ENCODE assay signal across 8 cellular contexts in genomic region chr12:57085999-57086950, GRCh38. TPM values are rescaled to one million over a fixed set of nuclear protein-coding genes. Genes with fewer than 3 reads are reported as not detected.
A peak's percentile ranks its signal among the peaks of the same experiment; 100 is the strongest.
DNase-seq lines count a peak whose midpoint lies in the region; ATAC-seq and TF ChIP-seq lines count a peak whose summit lies in the region.

No MANE protein-coding gene starts in this region.

- H3K4me3 Mint-ChIP-seq in activated naive CD8-positive, alpha-beta T cell treated with anti-CD3 and anti-CD28 coated beads, Interleukin-2, amount 10 ng/mL, durations not matched to agents 7 days and 5 days, result peak overlapping the region; percentile 81

- POLR2A ChIA-PET in activated naive CD8-positive, alpha-beta T cell treated with anti-CD3 and anti-CD28 coated beads, Interleukin-2, amount 10 ng/mL, durations not matched to agents 7 days and 5 days (lab: Charles Lee), result interaction anchor here (8.8 to 16.0 kb wide), 2 partner anchors 11 to 24 kb away, joined by 166 to 225 read pairs; partner anchors contain the start of genes NEMP1 and STAT6

- H3K27ac Mint-ChIP-seq in activated naive CD8-positive, alpha-beta T cell treated with anti-CD3 and anti-CD28 coated beads, Interleukin-2, amount 10 ng/mL, durations not matched to agents 7 days and 5 days, result peak overlapping the region; percentile 94

- 2% methylated on average over 24 of the region's 24 CpGs for WGBS in prostate gland

- DNase-seq in AG09319 (ENCODE audit: extremely low read depth, low read depth) (no peak), left ventricle myocardium inferior (peak; percentile 74), prostate gland (ENCODE audit: low spot score) (peak; percentile 61), middle frontal gyrus (ENCODE audit: extremely low spot score, low spot score) (no peak)
- peak; percentile 57 for DNase-seq in activated naive CD8-positive, alpha-beta T cell treated with anti-CD3 and anti-CD28 coated beads, Interleukin-2, amount 10 ng/mL, durations not matched to agents 7 days and 5 days

- H3K4me1 Mint-ChIP-seq in activated naive CD8-positive, alpha-beta T cell treated with anti-CD3 and anti-CD28 coated beads, Interleukin-2, amount 10 ng/mL, durations not matched to agents 7 days and 5 days, result peaks cover 36% of the 10 kb centered on the region

- no peaks in the 10 kb centered on the region for H3K9me3 ChIP-seq in left ventricle myocardium inferior (replicated peaks)
- no peaks in the 10 kb centered on the region for H3K9me3 ChIP-seq in prostate gland

- no peaks in the 10 kb centered on the region for H3K27me3 Mint-ChIP-seq in activated naive CD8-positive, alpha-beta T cell treated with anti-CD3 and anti-CD28 coated beads, Interleukin-2, amount 10 ng/mL, durations not matched to agents 7 days and 5 days

- TF ChIP-seq CTCF in AG09319 (IDR thresholded peaks at IDR 0.05; ENCODE audit: low read depth, low read length) (peak; percentile 49), left ventricle myocardium inferior (IDR thresholded peaks at IDR 0.05; ENCODE audit: borderline replicate concordance) (peak; percentile 45), prostate gland (IDR thresholded peaks at IDR 0.05) (peak in 2 of 4 experiments; percentile 10 to 25)

- ATAC-seq in activated naive CD8-positive, alpha-beta T cell treated with anti-CD3 and anti-CD28 coated beads, Interleukin-2, amount 10 ng/mL, durations not matched to agents 7 days and 5 days (ENCODE audit: low read depth), result no peak
- ATAC-seq in GM19397 (IDR thresholded peaks at IDR 0.05; ENCODE audit: unreplicated experiment), result no peak

- peaks cover 5% of the 10 kb centered on the region for H3K36me3 ChIP-seq in left ventricle myocardium inferior
- no peaks in the 10 kb centered on the region for H3K36me3 ChIP-seq in prostate gland

- H3K27me3 ChIP-seq in left ventricle myocardium inferior (ENCODE audit: low read depth) (no peaks in the 10 kb centered on the region), prostate gland (replicated peaks; ENCODE audit: insufficient read depth) (no peaks in the 10 kb centered on the region)

- H3K27ac ChIP-seq in left ventricle myocardium inferior (replicated peaks) (peak overlapping the region; percentile 100), prostate gland (peak overlapping the region; percentile 99)

- H3K4me1 ChIP-seq in left ventricle myocardium inferior, result peaks cover 51% of the 10 kb centered on the region
- peaks cover 14% of the 10 kb centered on the region for H3K4me1 ChIP-seq in prostate gland (replicated peaks)

- H3K4me3 ChIP-seq in left ventricle myocardium inferior (peak overlapping the region; percentile 95), prostate gland (peak overlapping the region; percentile 82 to 91)

- H3K36me3 Mint-ChIP-seq in activated naive CD8-positive, alpha-beta T cell treated with anti-CD3 and anti-CD28 coated beads, Interleukin-2, amount 10 ng/mL, durations not matched to agents 7 days and 5 days, result peaks cover 4% of the 10 kb centered on the region

- intact Hi-C loops in left ventricle myocardium inferior (cut with micrococcal nuclease) (no loop called here), prostate gland (cut with DNase I) (loop anchor here (10.0 kb wide), 1 partner anchor 451 kb away; the partner anchor contains the start of gene BAZ2A)

- peak; percentile 31 for TF ChIP-seq POLR2A in GM19193 (IDR thresholded peaks at IDR 0.05; ENCODE audit: extremely low read depth, insufficient read depth, insufficient read length)
- TF ChIP-seq POLR2A in prostate gland (IDR thresholded peaks at IDR 0.05), result peak; percentile 35

- H3K9me3 Mint-ChIP-seq in activated naive CD8-positive, alpha-beta T cell treated with anti-CD3 and anti-CD28 coated beads, Interleukin-2, amount 10 ng/mL, durations not matched to agents 7 days and 5 days, result no peaks in the 10 kb centered on the region

TF ChIP-seq in PFSK-1, 5 proteins besides CTCF, POLR2A, EP300 and RAD21:
- TF ChIP-seq TAF1 (IDR thresholded peaks at IDR 0.05; ENCODE audit: borderline replicate concordance, insufficient read depth, low read length), result peak; percentile 11; the same call in 1 of the 2 replicates
- peak in 1 of 2 experiments; percentile 32; a peak in 1 of 4 replicates for TF ChIP-seq REST (IDR thresholded peaks at IDR 0.05; ENCODE audit: insufficient read depth in 1 of 2, low read depth in 2 of 2, low read length in 2 of 2)
- TF ChIP-seq FOXP2 (optimal IDR thresholded peaks at IDR 0.05; ENCODE audit: borderline replicate concordance, extremely low read depth, extremely low read length, insufficient read depth), result no peak
- TF ChIP-seq SIN3A (IDR thresholded peaks at IDR 0.05; ENCODE audit: borderline replicate concordance, insufficient read depth, low read length), result 0 out of 2 replicates have a peak, but pooled peaks have one; percentile 24
- no peak; the same call in 1 of the 2 replicates for TF ChIP-seq POLR2AphosphoS5 (IDR thresholded peaks at IDR 0.05; ENCODE audit: low read depth, low read length)

RNA-seq across cellular contexts. Expression of gene NAB2, which starts 2.6 kb away (rescaled TPM):
- 67.3 TPM for polyA plus RNA-seq in PFSK-1 (2012; ENCODE audit: insufficient read length, low read depth)
- total RNA-seq in activated naive CD8-positive, alpha-beta T cell treated with anti-CD3 and anti-CD28 coated beads, Interleukin-2, amount 10 ng/mL, durations not matched to agents 7 days and 5 days, result 10 to 100 TPM; 13.1 to 16.1 TPM
- total RNA-seq in left ventricle myocardium inferior (10.1 TPM), prostate gland (10 to 100 TPM; 19.0 to 65.5 TPM)

RNA-seq across cellular contexts. Expression of gene NEMP1, which starts 7.7 kb away (rescaled TPM):
- 8.2 TPM for polyA plus RNA-seq in PFSK-1 (2012; ENCODE audit: insufficient read length, low read depth)
- total RNA-seq in activated naive CD8-positive, alpha-beta T cell treated with anti-CD3 and anti-CD28 coated beads, Interleukin-2, amount 10 ng/mL, durations not matched to agents 7 days and 5 days, result 10 to 100 TPM; 52.9 to 59.6 TPM
- total RNA-seq in left ventricle myocardium inferior, result 3.3 TPM
- total RNA-seq in prostate gland, result 10 to 100 TPM; 10.8 to 13.0 TPM

RNA-seq across cellular contexts. Expression of gene STAT6, which starts 24.9 kb away (rescaled TPM):
- 76.4 TPM for polyA plus RNA-seq in PFSK-1 (2012; ENCODE audit: insufficient read length, low read depth)
- total RNA-seq in activated naive CD8-positive, alpha-beta T cell treated with anti-CD3 and anti-CD28 coated beads, Interleukin-2, amount 10 ng/mL, durations not matched to agents 7 days and 5 days, result 100 to 1,000 TPM; 251 to 263 TPM
- total RNA-seq in left ventricle myocardium inferior, result 46.2 TPM
- total RNA-seq in prostate gland, result 100 to 1,000 TPM; 124 to 237 TPM

RNA-seq across cellular contexts. Expression of gene MYO1A, which starts 36.3 kb away (rescaled TPM):
- not detected for polyA plus RNA-seq in PFSK-1 (2012; ENCODE audit: insufficient read length, low read depth)
- 1 to 10 TPM; 1.2 to 2.1 TPM for total RNA-seq in activated naive CD8-positive, alpha-beta T cell treated with anti-CD3 and anti-CD28 coated beads, Interleukin-2, amount 10 ng/mL, durations not matched to agents 7 days and 5 days
- total RNA-seq in left ventricle myocardium inferior, result not detected
- total RNA-seq in prostate gland, result under 1 TPM; 0.09 to 0.74 TPM

RNA-seq across cellular contexts. Expression of gene LRP1, which starts 42.0 kb away (rescaled TPM):
- polyA plus RNA-seq in PFSK-1 (2012; ENCODE audit: insufficient read length, low read depth), result 159 TPM
- total RNA-seq in activated naive CD8-positive, alpha-beta T cell treated with anti-CD3 and anti-CD28 coated beads, Interleukin-2, amount 10 ng/mL, durations not matched to agents 7 days and 5 days, result 1 to 10 TPM; 4.9 to 6.1 TPM
- total RNA-seq in left ventricle myocardium inferior, result 61.0 TPM
- 100 to 1,000 TPM in 1 of 2 donors, 10 to 100 TPM in 1; 53.5 to 198 TPM for total RNA-seq in prostate gland

Comparison
In these comparisons a context has a peak if more than half of its experiments do, and no peak if none do; other contexts are left out.
1. DNase-seq: peak in activated naive CD8-positive, alpha-beta T cell treated with anti-CD3 and anti-CD28 coated beads, Interleukin-2, amount 10 ng/mL, durations not matched to agents 7 days and 5 days (single experiment), left ventricle myocardium inferior (single experiment) and prostate gland (single experiment); none in AG09319 (single experiment) and middle frontal gyrus (single experiment).